Comparison of ENCODE assay signal across 8 cellular contexts in the genomic region with DNA sequence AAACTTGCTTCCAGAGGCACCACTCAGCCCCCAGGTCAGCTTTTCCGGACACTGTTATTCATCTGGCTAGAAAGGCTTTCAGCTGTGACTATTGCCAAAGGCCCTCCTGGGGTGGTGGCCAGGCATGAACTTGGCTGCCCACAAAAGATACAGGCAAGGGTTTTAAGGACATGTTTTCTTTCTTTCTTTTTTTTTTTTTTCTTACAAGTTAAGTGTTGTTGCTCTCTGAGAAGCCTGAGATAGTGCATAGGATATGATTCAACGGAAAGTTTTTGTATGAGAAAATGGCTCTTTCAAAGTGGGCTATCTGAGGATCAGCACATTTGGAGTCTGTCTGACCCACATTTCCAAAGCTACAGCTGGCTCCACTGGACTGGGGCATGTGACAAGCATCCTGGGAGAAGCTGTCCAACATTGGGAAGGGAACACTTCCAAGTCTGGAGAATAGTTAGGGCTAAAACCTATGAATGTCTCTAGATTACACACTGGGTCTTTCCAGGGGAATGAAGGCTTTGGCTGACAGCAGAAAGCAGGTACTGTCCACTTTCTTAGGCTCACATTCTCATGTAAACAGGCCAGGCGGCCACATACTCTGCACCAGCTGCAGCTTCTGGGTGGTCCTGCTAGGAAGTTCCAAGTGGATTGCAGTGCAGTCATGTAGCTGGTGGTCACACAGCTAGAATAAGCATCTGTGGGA.
DNase-seq lines count a peak whose midpoint lies in the region; ATAC-seq and TF ChIP-seq lines count a peak whose summit lies in the region.
"Had no signal": no experiment of that assay in that cellular context is flagged by ENCODE, and none has a peak within 500 bp of the region (broad histone marks: within the 10 kb centered on the region; RNA-seq: fewer than 3 reads in every experiment).

No MANE protein-coding gene starts in this region.

- intact Hi-C loops in PC-3 (cut with micrococcal nuclease), result no loop called here

- peak overlapping the region; percentile 32 for H3K27ac Mint-ChIP-seq in neural progenitor cell

- BruUV-seq in PC-3 (replicated peaks; lab: Mats Ljungman, UMichigan), result no TSS peak

- TF ChIP-seq CTCF in PC-3 (conservative IDR thresholded peaks at IDR 0.05; ENCODE audit: low read depth, low read length) (no peak), foreskin fibroblast (IDR thresholded peaks at IDR 0.05; ENCODE audit: low read depth, low read length) (no peak), neural progenitor cell (IDR thresholded peaks at IDR 0.05) (no peak)

- H3K9me3 ChIP-seq in PC-3 (ENCODE audit: low read length) (no peaks in the 10 kb centered on the region), neural progenitor cell (ENCODE audit: low read depth) (no peaks in the 10 kb centered on the region)

- no peak for ATAC-seq in PC-3

- H3K4me1 Mint-ChIP-seq in neural progenitor cell, result peaks cover 25% of the 10 kb centered on the region

- no peak for TF ChIP-seq POLR2A in erythroblast (IDR thresholded peaks at IDR 0.05; ENCODE audit: low read length)

- H3F3A ChIP-seq in PC-3 (ENCODE audit: low read length, unreplicated experiment), result no peaks in the 10 kb centered on the region
- H3F3A ChIP-seq in neural progenitor cell (ENCODE audit: low read depth), result no peaks in the 10 kb centered on the region

- no peak overlapping the region for H3K9ac ChIP-seq in PC-3 (ENCODE audit: low read length)
- no peak overlapping the region for H3K9ac ChIP-seq in neural progenitor cell

- H3K36me3 Mint-ChIP-seq in neural progenitor cell, result no peaks in the 10 kb centered on the region

- H3K4me1 ChIP-seq in PC-3 (ENCODE audit: insufficient read depth, low read length) (peaks cover 20% of the 10 kb centered on the region), neural progenitor cell (peaks cover 12% of the 10 kb centered on the region)

- peak overlapping the region; percentile 17 for H3K4me3 Mint-ChIP-seq in neural progenitor cell

- H3K27me3 Mint-ChIP-seq in neural progenitor cell (ENCODE audit: insufficient read depth, low read depth), result no peaks in the 10 kb centered on the region

- POLR2A ChIA-PET in PC-3 (lab: Charles Lee; ENCODE audit: unreplicated experiment), result interaction anchor here (0.7 kb wide), 2 partner anchors 121 to 163 kb away, joined by 3 to 4 read pairs; no protein-coding TSS in a partner anchor

- H3K4me3 ChIP-seq in PC-3 (ENCODE audit: low read length) (no peak overlapping the region), foreskin fibroblast (ENCODE audit: low read depth in 1 of 2, low read length in 2 of 2) (no peak overlapping the region), neural progenitor cell (no peak overlapping the region)

- H3K27ac ChIP-seq in PC-3 (ENCODE audit: low read length) (no peak overlapping the region), neural progenitor cell (no peak overlapping the region)

- H3K4me2 ChIP-seq in PC-3 (ENCODE audit: low read length), result no peak overlapping the region
- no peak overlapping the region for H3K4me2 ChIP-seq in neural progenitor cell

- H3K27me3 ChIP-seq in PC-3 (ENCODE audit: low read length) (no peaks in the 10 kb centered on the region), neural progenitor cell (no peaks in the 10 kb centered on the region)

- DNase-seq in PC-3 (peak; percentile 37), foreskin fibroblast (peak; percentile 50 to 53), neural progenitor cell (ENCODE audit: low spot score) (peak; percentile 58), ureter (ENCODE audit: low spot score) (peak; percentile 49), NCI-H1048 (lab: John Stamatoyannopoulos, UW) (no peak), erythroblast (lab: John Stamatoyannopoulos, UW) (no peak)
- no peak for DNase-seq in effector CD4-positive, alpha-beta T cell
- DNase-seq: NCI-H2081 treated with DMSO at 0.1 percent for 48 hours had no signal

- CTCF ChIA-PET in PC-3 (lab: Charles Lee), result no interaction called here

- no peaks in the 10 kb centered on the region for H3K9me2 ChIP-seq in PC-3 (replicated peaks; ENCODE audit: low read length)

- H2AFZ ChIP-seq in PC-3 (ENCODE audit: low read length) (no peak overlapping the region; the same call in 1 of the 2 replicates), neural progenitor cell (replicated peaks) (no peak overlapping the region)

- H3K79me2 ChIP-seq in PC-3 (ENCODE audit: low read length) (no peaks in the 10 kb centered on the region), neural progenitor cell (ENCODE audit: low read depth) (no peaks in the 10 kb centered on the region)

- H4K20me1 ChIP-seq in PC-3 (ENCODE audit: low read length), result no peaks in the 10 kb centered on the region
- no peaks in the 10 kb centered on the region for H4K20me1 ChIP-seq in neural progenitor cell (ENCODE audit: low read depth)

- no peaks in the 10 kb centered on the region for H3K9me3 Mint-ChIP-seq in neural progenitor cell

- H3K36me3 ChIP-seq in PC-3 (ENCODE audit: low read depth, low read length), result no peaks in the 10 kb centered on the region
- no peaks in the 10 kb centered on the region for H3K36me3 ChIP-seq in neural progenitor cell

Comparison
In these comparisons a context has a peak if more than half of its experiments do, and no peak if none do; other contexts are left out.
1. DNase-seq: peak in PC-3 (single experiment), foreskin fibroblast (2 of 2), neural progenitor cell (single experiment) and ureter (single experiment); none in NCI-H1048 (single experiment), erythroblast (0 of 2) and effector CD4-positive, alpha-beta T cell (single experiment).